1 cellular context compared by ENCODE assay signal in genomic region chr3:20041197-20041780, GRCh38.
TF ChIP-seq lines count a peak whose summit lies in the region.

No MANE protein-coding gene starts in this region.

TF ChIP-seq in K562, 482 proteins besides CTCF, POLR2A, EP300 and RAD21 (continued from another document):
- TF ChIP-seq HDAC6 (IDR thresholded peaks at IDR 0.05; ENCODE audit: low read depth, low read length) (no peak), TFAP4 (CRISPR knock-in tag; IDR thresholded peaks at IDR 0.05; ENCODE audit: borderline replicate concordance) (peak; percentile 100), CBX3 (IDR thresholded peaks at IDR 0.05; ENCODE audit: borderline replicate concordance in 1 of 2, low read length in 2 of 2) (no peak; a peak in 1 of 3 replicates), SAFB (IDR thresholded peaks at IDR 0.05; ENCODE audit: borderline replicate concordance, low read depth, low read length) (no peak), NCOA2 (IDR thresholded peaks at IDR 0.05; ENCODE audit: partially characterized antibody in 2 of 2) (no peak), ZBTB1 (CRISPR knock-in tag; IDR thresholded peaks at IDR 0.05; ENCODE audit: borderline replicate concordance, low read depth) (0 out of 2 replicates have a peak, but pooled peaks have one; percentile 2), TCF3 (CRISPR knock-in tag; IDR thresholded peaks at IDR 0.05) (0 out of 2 replicates have a peak, but pooled peaks have one; percentile 30), NONO (IDR thresholded peaks at IDR 0.05; ENCODE audit: low read depth in 2 of 2, low read length in 1 of 2) (no peak), CCNT2 (IDR thresholded peaks at IDR 0.05; ENCODE audit: borderline replicate concordance, extremely low read depth, insufficient read length, low read depth, low read length) (peak; percentile 35), ZNF583 (CRISPR knock-in tag; IDR thresholded peaks at IDR 0.05) (no peak), NFRKB (IDR thresholded peaks at IDR 0.05; ENCODE audit: low read depth) (no peak), FOXA3 (CRISPR knock-in tag; conservative IDR thresholded peaks at IDR 0.05 in 1 of 2, IDR thresholded peaks at IDR 0.05 in 1 of 2) (no peak; a peak in 1 of 4 replicates), SRSF3 (IDR thresholded peaks at IDR 0.05; ENCODE audit: insufficient read depth, low read length) (no peak), CCAR2 (IDR thresholded peaks at IDR 0.05; ENCODE audit: low read depth, low read length) (no peak), ZNF444 (CRISPR knock-in tag; IDR thresholded peaks at IDR 0.05) (no peak), ZNF282 (CRISPR knock-in tag; IDR thresholded peaks at IDR 0.05) (no peak), VEZF1 (CRISPR knock-in tag; IDR thresholded peaks at IDR 0.05) (no peak), PHF21A (IDR thresholded peaks at IDR 0.05; ENCODE audit: borderline replicate concordance, low read depth) (no peak), BCOR (IDR thresholded peaks at IDR 0.05) (no peak), ARNT (IDR thresholded peaks at IDR 0.05) (no peak), ZNF324 (CRISPR knock-in tag; IDR thresholded peaks at IDR 0.05) (no peak)
- TF ChIP-seq, protein P1, sequence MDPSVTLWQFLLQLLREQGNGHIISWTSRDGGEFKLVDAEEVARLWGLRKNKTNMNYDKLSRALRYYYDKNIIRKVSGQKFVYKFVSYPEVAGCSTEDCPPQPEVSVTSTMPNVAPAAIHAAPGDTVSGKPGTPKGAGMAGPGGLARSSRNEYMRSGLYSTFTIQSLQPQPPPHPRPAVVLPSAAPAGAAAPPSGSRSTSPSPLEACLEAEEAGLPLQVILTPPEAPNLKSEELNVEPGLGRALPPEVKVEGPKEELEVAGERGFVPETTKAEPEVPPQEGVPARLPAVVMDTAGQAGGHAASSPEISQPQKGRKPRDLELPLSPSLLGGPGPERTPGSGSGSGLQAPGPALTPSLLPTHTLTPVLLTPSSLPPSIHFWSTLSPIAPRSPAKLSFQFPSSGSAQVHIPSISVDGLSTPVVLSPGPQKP (CRISPR knock-in tag; IDR thresholded peaks at IDR 0.05), result no peak
- TF ChIP-seq, protein P2, sequence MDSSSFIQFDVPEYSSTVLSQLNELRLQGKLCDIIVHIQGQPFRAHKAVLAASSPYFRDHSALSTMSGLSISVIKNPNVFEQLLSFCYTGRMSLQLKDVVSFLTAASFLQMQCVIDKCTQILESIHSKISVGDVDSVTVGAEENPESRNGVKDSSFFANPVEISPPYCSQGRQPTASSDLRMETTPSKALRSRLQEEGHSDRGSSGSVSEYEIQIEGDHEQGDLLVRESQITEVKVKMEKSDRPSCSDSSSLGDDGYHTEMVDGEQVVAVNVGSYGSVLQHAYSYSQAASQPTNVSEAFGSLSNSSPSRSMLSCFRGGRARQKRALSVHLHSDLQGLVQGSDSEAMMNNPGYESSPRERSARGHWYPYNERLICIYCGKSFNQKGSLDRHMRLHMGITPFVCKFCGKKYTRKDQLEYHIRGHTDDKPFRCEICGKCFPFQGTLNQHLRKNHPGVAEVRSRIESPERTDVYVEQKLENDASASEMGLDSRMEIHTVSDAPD (CRISPR knock-in tag; IDR thresholded peaks at IDR 0.05), result no peak
- TF ChIP-seq, protein P3, sequence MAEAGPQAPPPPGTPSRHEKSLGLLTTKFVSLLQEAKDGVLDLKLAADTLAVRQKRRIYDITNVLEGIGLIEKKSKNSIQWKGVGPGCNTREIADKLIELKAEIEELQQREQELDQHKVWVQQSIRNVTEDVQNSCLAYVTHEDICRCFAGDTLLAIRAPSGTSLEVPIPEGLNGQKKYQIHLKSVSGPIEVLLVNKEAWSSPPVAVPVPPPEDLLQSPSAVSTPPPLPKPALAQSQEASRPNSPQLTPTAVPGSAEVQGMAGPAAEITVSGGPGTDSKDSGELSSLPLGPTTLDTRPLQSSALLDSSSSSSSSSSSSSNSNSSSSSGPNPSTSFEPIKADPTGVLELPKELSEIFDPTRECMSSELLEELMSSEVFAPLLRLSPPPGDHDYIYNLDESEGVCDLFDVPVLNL (CRISPR knock-in tag; IDR thresholded peaks at IDR 0.05; ENCODE audit: low read depth), result 0 out of 2 replicates have a peak, but pooled peaks have one; percentile 2
